Comparison of ENCODE assay signal across 1 cellular context in genomic region chr16:53666816-53667415, GRCh38.
TF ChIP-seq lines count a peak whose summit lies in the region.

No MANE protein-coding gene starts in this region.

TF ChIP-seq in HepG2, 621 proteins besides CTCF, POLR2A, EP300 and RAD21:
- TF ChIP-seq GATAD2A (CRISPR knock-in tag; IDR thresholded peaks at IDR 0.05) (0 out of 2 replicates have a peak, but pooled peaks have one; percentile 20), SNRNP70 (IDR thresholded peaks at IDR 0.05; ENCODE audit: low read depth, low read length) (no peak)
